In genomic region chr17:48162305-48162934, GRCh38 we compare ENCODE assay signal across 21 cellular contexts. TPM values are rescaled to one million over a fixed set of nuclear protein-coding genes. Genes with fewer than 3 reads are reported as not detected.
DNase-seq lines count a peak whose midpoint lies in the region; ATAC-seq and TF ChIP-seq lines count a peak whose summit lies in the region.
"Had no signal": no experiment of that assay in that cellular context is flagged by ENCODE, and none has a peak within 500 bp of the region (broad histone marks: within the 10 kb centered on the region; RNA-seq: fewer than 3 reads in every experiment).

No MANE protein-coding gene starts in this region.

- 19 to 24% methylated on average over 5 of the region's 5 CpGs for WGBS in body of pancreas, 2 donors

- H3K27ac Mint-ChIP-seq in nephron progenitor cell, result peak overlapping the region; percentile 69
- no peak overlapping the region for H3K27ac Mint-ChIP-seq in activated naive CD8-positive, alpha-beta T cell treated with anti-CD3 and anti-CD28 coated beads for 36 hours
- H3K27ac Mint-ChIP-seq: activated naive CD4-positive, alpha-beta T cell treated with anti-CD3 and anti-CD28 coated beads for 36 hours had no signal

- peaks cover 46% of the 10 kb centered on the region for H3K4me1 ChIP-seq in HUES48 (ENCODE audit: control insufficient read depth, insufficient read depth, low read length)
- H3K4me1 ChIP-seq in body of pancreas, result peaks cover 61% of the 10 kb centered on the region
- H3K4me1 ChIP-seq: left ventricle myocardium inferior, sigmoid colon had no signal

- H3K9me3 Mint-ChIP-seq in nephron progenitor cell, result no peaks in the 10 kb centered on the region
- no peaks in the 10 kb centered on the region for H3K9me3 Mint-ChIP-seq in activated naive CD8-positive, alpha-beta T cell treated with anti-CD3 and anti-CD28 coated beads for 36 hours
- H3K9me3 Mint-ChIP-seq: activated naive CD4-positive, alpha-beta T cell treated with anti-CD3 and anti-CD28 coated beads for 36 hours; CD8-positive, alpha-beta T cell; natural killer cell treated with Interleukin-12 subunit alpha and Interleukin-12 subunit beta and Interleukin-15 and Interleukin-18, amount 100 ng/mL, for 72 hours had no signal

- peak; percentile 61 for ATAC-seq in body of pancreas
- ATAC-seq: CD8-positive, alpha-beta T cell; natural killer cell treated with Interleukin-12 subunit alpha and Interleukin-12 subunit beta and Interleukin-15 and Interleukin-18, amount 100 ng/mL, for 72 hours had no signal

- H3K9me3 ChIP-seq in HUES48 (ENCODE audit: control insufficient read depth, insufficient read depth, low read length), result no peaks in the 10 kb centered on the region
- no peaks in the 10 kb centered on the region for H3K9me3 ChIP-seq in body of pancreas
- H3K9me3 ChIP-seq: left ventricle myocardium inferior, sigmoid colon had no signal

- H3K4me3 ChIP-seq in HUES48 (ENCODE audit: low read depth, low read length) (no peak overlapping the region), body of pancreas (no peak overlapping the region)
- H3K4me3 ChIP-seq: left ventricle myocardium inferior, sigmoid colon had no signal

- H3K36me3 ChIP-seq in HUES48 (ENCODE audit: control insufficient read depth, insufficient read depth, low read length) (no peaks in the 10 kb centered on the region), body of pancreas (replicated peaks in 1 of 2; ENCODE audit: insufficient read depth in 1 of 2, low read depth in 2 of 2) (no peaks in the 10 kb centered on the region)
- H3K36me3 ChIP-seq: left ventricle myocardium inferior, sigmoid colon had no signal

- in situ Hi-C loops in ACHN (cut with HindIII; ENCODE audit: low pct_ligation_motif_present, low pct_unique_long_range_greater_than_20kb, low sequenced_read_pairs), result no loop called here

- H3K27ac ChIP-seq in HUES48 (ENCODE audit: low read depth, low read length) (peak overlapping the region; percentile 60), body of pancreas (peak overlapping the region; percentile 64 to 92 (median 88))
- H3K27ac ChIP-seq: left ventricle myocardium inferior, sigmoid colon had no signal

- H3K36me3 Mint-ChIP-seq in nephron progenitor cell (ENCODE audit: low read depth), result no peaks in the 10 kb centered on the region
- peaks cover 2% of the 10 kb centered on the region for H3K36me3 Mint-ChIP-seq in activated naive CD8-positive, alpha-beta T cell treated with anti-CD3 and anti-CD28 coated beads for 36 hours
- H3K36me3 Mint-ChIP-seq: natural killer cell treated with Interleukin-12 subunit alpha and Interleukin-12 subunit beta and Interleukin-15 and Interleukin-18, amount 100 ng/mL, for 72 hours had no signal

- DNase-seq in ACHN (peak; percentile 8), body of pancreas (peak; percentile 32 to 56 (median 47)), nephron progenitor cell (no peak), HT-29 (ENCODE audit: low spot score) (no peak), SHP77 treated with DMSO at 0.1 percent for 48 hours (lab: John Stamatoyannopoulos, UW) (no peak)
- no peak for DNase-seq in activated naive CD8-positive, alpha-beta T cell treated with anti-CD3 and anti-CD28 coated beads for 36 hours
- DNase-seq: activated CD4-positive, CD25-positive, alpha-beta regulatory T cell treated with anti-CD3 and anti-CD28 coated beads, Interleukin-2, amount 50 U/mL, for 72 hours; activated CD8-positive, alpha-beta memory T cell treated with anti-CD3 and anti-CD28 coated beads for 24 hours; activated naive CD4-positive, alpha-beta T cell treated with anti-CD3 and anti-CD28 coated beads for 36 hours; activated T-cell treated with anti-CD3 and anti-CD28 coated beads, Interleukin-2, amount 50 U/mL, for 48 hours; caudate nucleus; CD8-positive, alpha-beta T cell; GOT3; head of caudate nucleus; left ventricle myocardium inferior; midbrain; NCI-H524 treated with DMSO at 0.1 percent for 48 hours; sigmoid colon; SW 1271 had no signal

- no peak overlapping the region for H3K4me3 Mint-ChIP-seq in nephron progenitor cell
- H3K4me3 Mint-ChIP-seq in activated naive CD8-positive, alpha-beta T cell treated with anti-CD3 and anti-CD28 coated beads for 36 hours, result no peak overlapping the region
- H3K4me3 Mint-ChIP-seq: activated naive CD4-positive, alpha-beta T cell treated with anti-CD3 and anti-CD28 coated beads for 36 hours; CD8-positive, alpha-beta T cell had no signal

- intact Hi-C loops in body of pancreas (cut with DNase I), result no loop called here

- peaks cover 57% of the 10 kb centered on the region for H3K4me1 Mint-ChIP-seq in nephron progenitor cell
- peaks cover 10% of the 10 kb centered on the region for H3K4me1 Mint-ChIP-seq in activated naive CD8-positive, alpha-beta T cell treated with anti-CD3 and anti-CD28 coated beads for 36 hours

- H3K9ac ChIP-seq in HUES48 (ENCODE audit: low read depth, low read length), result no peak overlapping the region

- H3K27me3 ChIP-seq in HUES48 (ENCODE audit: control insufficient read depth, insufficient read depth, low read length), result peaks cover 12% of the 10 kb centered on the region
- no peaks in the 10 kb centered on the region for H3K27me3 ChIP-seq in body of pancreas
- H3K27me3 ChIP-seq: sigmoid colon had no signal

- H3K27me3 Mint-ChIP-seq in nephron progenitor cell (ENCODE audit: low read depth, poor library complexity), result peaks cover 4% of the 10 kb centered on the region
- H3K27me3 Mint-ChIP-seq in activated naive CD8-positive, alpha-beta T cell treated with anti-CD3 and anti-CD28 coated beads for 36 hours, result no peaks in the 10 kb centered on the region
- H3K27me3 Mint-ChIP-seq: natural killer cell treated with Interleukin-12 subunit alpha and Interleukin-12 subunit beta and Interleukin-15 and Interleukin-18, amount 100 ng/mL, for 72 hours had no signal

- TF ChIP-seq POLR2A in body of pancreas (IDR thresholded peaks at IDR 0.05), result no peak

- TF ChIP-seq CTCF in body of pancreas (IDR thresholded peaks at IDR 0.05) (no peak), nephron progenitor cell (IDR thresholded peaks at IDR 0.05) (no peak)

RNA-seq across cellular contexts. Expression of gene SNX11, which starts 54.9 kb away (rescaled TPM):
- 10 to 100 TPM in 1 of 2 donors, 1 to 10 TPM in 1; 5.4 to 10.9 TPM for total RNA-seq in body of pancreas
- 10 to 100 TPM; 32.0 to 33.1 TPM for total RNA-seq in activated naive CD8-positive, alpha-beta T cell treated with anti-CD3 and anti-CD28 coated beads for 36 hours
- 15.7 and 16.4 TPM in 2 replicates for total RNA-seq in HT-29 (2014; rRNA removed; shearing (Covaris generic))

Comparison
In these comparisons a context has a peak if more than half of its experiments do, and no peak if none do; other contexts are left out.
1. DNase-seq: peak in ACHN (single experiment) and body of pancreas (4 of 4); none in nephron progenitor cell (single experiment), activated naive CD8-positive, alpha-beta T cell treated with anti-CD3 and anti-CD28 coated beads for 36 hours (single experiment), HT-29 (single experiment) and SHP77 treated with DMSO at 0.1 percent for 48 hours (single experiment).